22 cellular contexts compared by ENCODE assay signal in the genomic region with DNA sequence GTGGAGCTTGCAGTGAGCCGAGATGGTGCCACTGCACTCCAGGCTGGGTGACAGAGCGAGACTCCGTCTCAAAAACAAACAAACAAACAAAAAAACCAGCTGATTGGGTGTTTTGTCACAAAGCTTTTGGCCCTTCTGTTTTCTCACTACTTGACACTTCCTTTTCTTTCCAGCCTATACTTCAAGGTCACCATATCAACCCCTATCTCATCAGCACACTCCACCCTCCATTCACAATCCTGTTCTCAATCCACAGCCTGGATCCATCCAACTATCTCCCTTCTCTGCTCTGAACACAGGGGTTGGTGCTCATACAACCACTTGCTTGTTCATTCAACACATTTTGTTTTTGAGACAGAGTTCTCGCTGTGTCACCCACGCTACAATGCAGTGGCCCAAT. TPM values are rescaled to one million over a fixed set of nuclear protein-coding genes. Genes with fewer than 3 reads are reported as not detected.
"Had no signal": no experiment of that assay in that cellular context is flagged by ENCODE, and none has a peak within 500 bp of the region (broad histone marks: within the 10 kb centered on the region; RNA-seq: fewer than 3 reads in every experiment).

No MANE protein-coding gene starts in this region.

- H3K27me3 Mint-ChIP-seq: stimulated activated memory B cell treated with anti-CD40 and anti-IgM and Interleukin-4, amounts not matched to agents 10 μg/mL and 1 μg/mL and 100 μg/mL, for 72 hours had no signal

- H3K27me3 ChIP-seq: heart left ventricle, right lobe of liver, stomach, suprapubic skin, tibial nerve had no signal

- H3K9me3 ChIP-seq: heart left ventricle, right lobe of liver, stomach, suprapubic skin, tibial nerve had no signal

- H3K4me3 Mint-ChIP-seq: activated naive CD4-positive, alpha-beta T cell treated with anti-CD3 and anti-CD28 coated beads for 36 hours; endodermal cell; neural crest cell; stimulated activated memory B cell treated with anti-CD40 and anti-IgM and Interleukin-4, amounts not matched to agents 10 μg/mL and 1 μg/mL and 100 μg/mL, for 72 hours had no signal

- H3K4me1 ChIP-seq: suprapubic skin had no signal

- H3K27ac Mint-ChIP-seq: activated naive CD4-positive, alpha-beta T cell treated with anti-CD3 and anti-CD28 coated beads for 36 hours; endodermal cell had no signal

- H3K27ac ChIP-seq: coronary artery, suprapubic skin, tibial nerve had no signal

- H3K9me3 Mint-ChIP-seq: activated naive CD4-positive, alpha-beta T cell treated with anti-CD3 and anti-CD28 coated beads for 36 hours; endodermal cell; neural crest cell; stimulated activated memory B cell treated with anti-CD40 and anti-IgM and Interleukin-4, amounts not matched to agents 10 μg/mL and 1 μg/mL and 100 μg/mL, for 72 hours had no signal

- H3K4me1 Mint-ChIP-seq: endodermal cell, neural crest cell had no signal

- ATAC-seq: heart left ventricle; left cardiac atrium; right lobe of liver; stimulated activated memory B cell treated with anti-CD40 and anti-IgM and Interleukin-4, amounts not matched to agents 10 μg/mL and 1 μg/mL and 100 μg/mL, for 72 hours had no signal

- H3K4me3 ChIP-seq: coronary artery, heart left ventricle, right lobe of liver, skin epidermis, stomach, suprapubic skin, tibial nerve had no signal

- DNase-seq: activated CD4-positive, alpha-beta T cell treated with anti-CD3 and anti-CD28 coated beads for 4 hours; activated CD4-positive, alpha-beta T cell treated with anti-CD3 and anti-CD28 coated beads, Interleukin-2, amount 50 U/mL, for 48 hours; activated CD4-positive, CD25-positive, alpha-beta regulatory T cell; activated CD8-positive, alpha-beta memory T cell treated with anti-CD3 and anti-CD28 coated beads, Interleukin-2, amount 50 U/mL, for 48 hours; activated naive CD4-positive, alpha-beta T cell treated with anti-CD3 and anti-CD28 coated beads for 36 hours; activated T-cell treated with anti-CD3 and anti-CD28 coated beads, Interleukin-2, amount 50 U/mL, for 48 hours; cerebellar nuclear complex; endodermal cell; islet precursor cell; left cardiac atrium; mesenchymal stem cell; right lobe of liver; stimulated activated CD4-positive, alpha-beta T cell treated with anti-CD3 and anti-CD28 coated beads, Interleukin-2, amount 100 ng/mL, for 24 hours; stomach had no signal

RNA-seq across cellular contexts. Expression of gene ZMYND15, which starts 15.0 kb away (rescaled TPM):
- total RNA-seq: activated CD8-positive, alpha-beta memory T cell treated with anti-CD3 and anti-CD28 coated beads for 36 hours; endodermal cell; neural crest cell had no signal

RNA-seq across cellular contexts. Expression of gene CXCL16, which starts 15.1 kb away (rescaled TPM):
- total RNA-seq: neural crest cell had no signal
